In the genomic region with DNA sequence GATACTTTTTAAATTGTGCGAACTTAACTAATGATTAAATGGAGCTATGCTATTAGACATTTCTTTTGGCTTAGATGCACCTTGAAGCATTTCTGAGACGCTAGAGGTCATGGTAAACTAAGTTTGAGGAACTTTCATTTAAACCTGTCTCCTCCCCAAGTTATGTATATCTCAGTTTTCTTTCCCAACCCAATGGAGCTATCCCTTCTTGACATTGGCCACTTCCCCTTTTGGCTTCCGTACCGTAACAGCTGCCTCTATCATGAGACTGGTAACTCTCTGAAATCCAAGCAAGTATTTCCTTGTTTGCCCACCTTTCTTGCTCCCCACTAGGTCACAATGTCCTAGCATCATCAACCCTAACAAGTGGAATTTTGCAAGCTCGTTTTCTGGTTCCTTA, we compare ENCODE assay signal across 29 cellular contexts. TPM values are rescaled to one million over a fixed set of nuclear protein-coding genes. Genes with fewer than 3 reads are reported as not detected.
"Had no signal": no experiment of that assay in that cellular context is flagged by ENCODE, and none has a peak within 500 bp of the region (broad histone marks: within the 10 kb centered on the region; RNA-seq: fewer than 3 reads in every experiment).

No MANE protein-coding gene starts in this region.

- H3K27ac ChIP-seq: adrenal gland had no signal

- DNase-seq: activated CD4-positive, alpha-beta T cell treated with anti-CD3 and anti-CD28 coated beads for 48 hours; activated CD4-positive, alpha-beta T cell treated with anti-CD3 and anti-CD28 coated beads, Interleukin-2, amount 50 U/mL, for 4 hours; activated CD4-positive, CD25-positive, alpha-beta regulatory T cell treated with anti-CD3 and anti-CD28 coated beads, Interleukin-2, amount 50 U/mL, for 72 hours; activated CD8-positive, alpha-beta memory T cell treated with anti-CD3 and anti-CD28 coated beads, Interleukin-2, amount 50 U/mL, for 48 hours; activated CD8-positive, alpha-beta T cell treated with anti-CD3 and anti-CD28 coated beads, Interleukin-2, amount 10 ng/mL, durations not matched to agents 7 days and 5 days; activated naive CD4-positive, alpha-beta T cell treated with anti-CD3 and anti-CD28 coated beads, Interleukin-2, amount 50 U/mL, for 16 hours; activated naive CD8-positive, alpha-beta T cell treated with anti-CD3 and anti-CD28 coated beads, Interleukin-2, amount 10 ng/mL, durations not matched to agents 7 days and 5 days; activated T-cell treated with anti-CD3 and anti-CD28 coated beads, Interleukin-2, amount 50 U/mL, for 1 hour; adrenal gland; anterior cingulate cortex; caudate nucleus; NCI-H1092; NCI-H1417 treated with DMSO at 0.1 percent for 48 hours; NCI-H1694; NCI-H2029; NCI-H2107; NCI-H2171 treated with DMSO at 0.1 percent for 48 hours; NCI-H226; NCI-H526; NCI-H774; PC-3; SHP77 treated with DMSO at 0.1 percent for 48 hours; T-helper 1 cell had no signal

- H3K4me1 ChIP-seq: adrenal gland had no signal

- H3K9me3 ChIP-seq: adrenal gland had no signal

- H3K27me3 ChIP-seq: adrenal gland had no signal

- FAIRE-seq: RCC 7860 had no signal

- H3K36me3 ChIP-seq: adrenal gland had no signal

- H3K4me3 ChIP-seq: adrenal gland had no signal

RNA-seq across cellular contexts. Expression of a gene that starts 14.2 kb away (rescaled TPM):
- total RNA-seq: activated CD8-positive, alpha-beta T cell treated with anti-CD3 and anti-CD28 coated beads, Interleukin-2, amount 10 ng/mL, durations not matched to agents 7 days and 5 days; activated naive CD8-positive, alpha-beta T cell treated with anti-CD3 and anti-CD28 coated beads, Interleukin-2, amount 10 ng/mL, durations not matched to agents 7 days and 5 days; LHCN-M2; M059J; NCI-H460; SK-MEL-5; T-helper 2 cell treated with Interferon-gamma antibody and Interleukin-4, amounts not matched to agents 100 ng/mL and 5 ng/mL, for 36 hours had no signal
